Comparison of ENCODE assay signal across 10 cellular contexts in genomic region chr10:119656760-119657159, GRCh38. TPM values are rescaled to one million over a fixed set of nuclear protein-coding genes. Genes with fewer than 3 reads are reported as not detected.
DNase-seq lines count a peak whose midpoint lies in the region; ATAC-seq and TF ChIP-seq lines count a peak whose summit lies in the region.
"Had no signal": no experiment of that assay in that cellular context is flagged by ENCODE, and none has a peak within 500 bp of the region (broad histone marks: within the 10 kb centered on the region; RNA-seq: fewer than 3 reads in every experiment).

No MANE protein-coding gene starts in this region.

- 18% methylated on average over 2 of the region's 2 CpGs for WGBS in mesenchymal stem cell
- WGBS in transverse colon (ENCODE audit: low coverage in 1 of 2), 2 donors: 79% methylated on average over 2 of the region's 2 CpGs; no CpG with 5 or more reads in 1 of the 2 donors

- H3K79me1 ChIP-seq in mesenchymal stem cell (replicated peaks; ENCODE audit: low read length, poor library complexity, severe bottlenecking): no peaks in the 10 kb centered on the region

- H3K4me3 ChIP-seq in cardiac muscle cell (no peak overlapping the region), mesenchymal stem cell (ENCODE audit: insufficient read depth in 1 of 2, low read depth in 1 of 2, low read length in 2 of 2) (peak overlapping the region in 1 of 2 experiments; percentile 83), transverse colon (no peak overlapping the region), GM23338 (no peak overlapping the region), colonic mucosa (no peak overlapping the region)

- H2BK12ac ChIP-seq in mesenchymal stem cell (ENCODE audit: low read length in 2 of 2): no peak overlapping the region

- H3K27me3 ChIP-seq in cardiac muscle cell (no peaks in the 10 kb centered on the region), mesenchymal stem cell (ENCODE audit: control insufficient read depth in 1 of 2, insufficient read depth in 1 of 2, low read length in 2 of 2) (no peaks in the 10 kb centered on the region), transverse colon (no peaks in the 10 kb centered on the region), GM23338 (ENCODE audit: insufficient read depth) (peaks cover 4% of the 10 kb centered on the region), colonic mucosa (no peaks in the 10 kb centered on the region)

- H3K4me1 ChIP-seq in cardiac muscle cell (ENCODE audit: low read depth) (peaks cover 42% of the 10 kb centered on the region), mesenchymal stem cell (ENCODE audit: control insufficient read depth, insufficient read depth, low read depth, low read length) (peaks cover 47% of the 10 kb centered on the region), transverse colon (peaks cover 35 to 80% (median 66%) of the 10 kb centered on the region in 4 donors), GM23338 (ENCODE audit: insufficient read depth) (peaks cover 32% of the 10 kb centered on the region), colonic mucosa (no peaks in the 10 kb centered on the region)

- no peaks in the 10 kb centered on the region for H3K9me3 Mint-ChIP-seq in activated T-helper 2 cell treated with anti-CD3 and anti-CD28 coated beads, Interferon-gamma antibody, Interleukin-2, Interleukin-4, amounts not matched to agents 10 μg/mL and 5 μg/mL and 100 μg/mL, durations not matched to agents 14 hours and 24 hours and 36 hours
- no peaks in the 10 kb centered on the region for H3K9me3 Mint-ChIP-seq in GM23338

- H2BK120ac ChIP-seq in mesenchymal stem cell (ENCODE audit: low read depth, low read length): no peak overlapping the region

- H3F3A ChIP-seq in GM23338 (replicated peaks; ENCODE audit: low read depth): no peaks in the 10 kb centered on the region

- H3K9ac ChIP-seq in mesenchymal stem cell (ENCODE audit: low read length): peak overlapping the region; percentile 94
- H3K9ac ChIP-seq in colonic mucosa (ENCODE audit: low read depth in 2 of 2, low read length in 2 of 2): no peak overlapping the region

- TF ChIP-seq POLR2A in transverse colon (IDR thresholded peaks at IDR 0.05): no peak

- TF ChIP-seq EP300 in transverse colon (IDR thresholded peaks at IDR 0.05; ENCODE audit: low read depth): no peak

- H3K27ac Mint-ChIP-seq in activated T-helper 2 cell treated with anti-CD3 and anti-CD28 coated beads, Interferon-gamma antibody, Interleukin-2, Interleukin-4, amounts not matched to agents 10 μg/mL and 5 μg/mL and 100 μg/mL, durations not matched to agents 14 hours and 24 hours and 36 hours: peak overlapping the region; percentile 96
- H3K27ac Mint-ChIP-seq in GM23338: no peak overlapping the region

- H4K20me1 ChIP-seq in GM23338 (replicated peaks; ENCODE audit: insufficient read depth): peaks cover 5% of the 10 kb centered on the region; the same call in 1 of the 2 replicates

- H3K9me3 ChIP-seq in cardiac muscle cell (ENCODE audit: low read depth) (no peaks in the 10 kb centered on the region), mesenchymal stem cell (ENCODE audit: control insufficient read depth, low read length) (no peaks in the 10 kb centered on the region), transverse colon (no peaks in the 10 kb centered on the region), colonic mucosa (no peaks in the 10 kb centered on the region)

- DNase-seq in cardiac muscle cell (ENCODE audit: low read depth in 1 of 2, low spot score in 1 of 2) (no peak), cardiac septum (ENCODE audit: low spot score) (no peak), mesenchymal stem cell (no peak), transverse colon (no peak), GM23338 (ENCODE audit: low spot score) (no peak), colonic mucosa (no peak)
- DNase-seq in activated T-helper 2 cell treated with anti-CD3 and anti-CD28 coated beads, Interferon-gamma antibody, Interleukin-2, Interleukin-4, amounts not matched to agents 10 μg/mL and 5 μg/mL and 100 μg/mL, durations not matched to agents 14 hours and 24 hours and 36 hours (ENCODE audit: low spot score): no peak
- DNase-seq: activated CD4-positive, CD25-positive, alpha-beta regulatory T cell; KG1 had no signal

- H3K36me3 Mint-ChIP-seq in activated T-helper 2 cell treated with anti-CD3 and anti-CD28 coated beads, Interferon-gamma antibody, Interleukin-2, Interleukin-4, amounts not matched to agents 10 μg/mL and 5 μg/mL and 100 μg/mL, durations not matched to agents 14 hours and 24 hours and 36 hours (ENCODE audit: low read depth): peaks cover 44% of the 10 kb centered on the region
- H3K36me3 Mint-ChIP-seq in GM23338 (ENCODE audit: low read depth): peaks cover 15% of the 10 kb centered on the region; the same call in 2 of the 3 replicates

- no peak overlapping the region for H2BK5ac ChIP-seq in mesenchymal stem cell (ENCODE audit: low read depth, low read length, poor library complexity, severe bottlenecking)

- peaks cover 49% of the 10 kb centered on the region for H3K79me2 ChIP-seq in GM23338 (replicated peaks; ENCODE audit: insufficient read depth)

- TF ChIP-seq CTCF in cardiac muscle cell (IDR thresholded peaks at IDR 0.05; ENCODE audit: low read depth, low read length) (no peak), transverse colon (IDR thresholded peaks at IDR 0.05) (no peak), GM23338 (conservative IDR thresholded peaks at IDR 0.05; ENCODE audit: low read depth in 2 of 2) (no peak), colonic mucosa (IDR thresholded peaks at IDR 0.05) (no peak)

- no peak overlapping the region for H2AFZ ChIP-seq in mesenchymal stem cell (ENCODE audit: low read depth, low read length)
- H2AFZ ChIP-seq in GM23338: no peak overlapping the region

- intact Hi-C loops in cardiac septum (cut with DNase I) (loop anchor here (10.0 kb wide), 1 partner anchor 452 kb away; the partner anchor contains the start of gene GRK5), transverse colon (cut with DNase I; ENCODE audit: low total_unique reads) (no loop called here), colonic mucosa (cut with DNase I) (no loop called here)
- intact Hi-C loops in activated T-helper 2 cell treated with anti-CD3 and anti-CD28 coated beads, Interferon-gamma antibody, Interleukin-2, Interleukin-4, amounts not matched to agents 10 μg/mL and 5 μg/mL and 100 μg/mL, durations not matched to agents 14 hours and 24 hours and 36 hours (cut with micrococcal nuclease): loop anchor here (2.0 to 5.0 kb wide), 4 partner anchors 30 to 449 kb away; partner anchors contain the start of gene GRK5

- H3K4ac ChIP-seq in mesenchymal stem cell (ENCODE audit: low read depth in 1 of 2, low read length in 2 of 2): no peak overlapping the region

- H3K4me1 Mint-ChIP-seq in activated T-helper 2 cell treated with anti-CD3 and anti-CD28 coated beads, Interferon-gamma antibody, Interleukin-2, Interleukin-4, amounts not matched to agents 10 μg/mL and 5 μg/mL and 100 μg/mL, durations not matched to agents 14 hours and 24 hours and 36 hours (ENCODE audit: low read depth): peaks cover 62% of the 10 kb centered on the region
- peaks cover 43% of the 10 kb centered on the region for H3K4me1 Mint-ChIP-seq in GM23338

- H3K18ac ChIP-seq in mesenchymal stem cell (ENCODE audit: low read depth in 1 of 2, low read length in 2 of 2): no peak overlapping the region

- in situ Hi-C loops in transverse colon (cut with MboI; ENCODE audit: low pct_ligation_motif_present in 1 of 4, low pct_unique_long_range_greater_than_20kb in 1 of 4, low sequenced_read_pairs in 3 of 4): no loop called here

- no peaks in the 10 kb centered on the region for H3K27me3 Mint-ChIP-seq in activated T-helper 2 cell treated with anti-CD3 and anti-CD28 coated beads, Interferon-gamma antibody, Interleukin-2, Interleukin-4, amounts not matched to agents 10 μg/mL and 5 μg/mL and 100 μg/mL, durations not matched to agents 14 hours and 24 hours and 36 hours (ENCODE audit: low read depth)
- H3K27me3 Mint-ChIP-seq in GM23338 (ENCODE audit: insufficient read depth, low read depth, poor library complexity): no peaks in the 10 kb centered on the region

- no peak overlapping the region for H2BK15ac ChIP-seq in mesenchymal stem cell (ENCODE audit: low read depth, poor library complexity, severe bottlenecking)

- H3K27ac ChIP-seq in cardiac muscle cell (peak overlapping the region; percentile 18), mesenchymal stem cell (ENCODE audit: low read length, poor library complexity, severe bottlenecking) (peak overlapping the region; percentile 21), transverse colon (peak overlapping the region; percentile 93 to 98 (median 96)), GM23338 (ENCODE audit: low read depth) (no peak overlapping the region), colonic mucosa (no peak overlapping the region)

- H4K8ac ChIP-seq in mesenchymal stem cell (ENCODE audit: low read length): no peak overlapping the region

- peak overlapping the region; percentile 84 for H3K4me3 Mint-ChIP-seq in activated T-helper 2 cell treated with anti-CD3 and anti-CD28 coated beads, Interferon-gamma antibody, Interleukin-2, Interleukin-4, amounts not matched to agents 10 μg/mL and 5 μg/mL and 100 μg/mL, durations not matched to agents 14 hours and 24 hours and 36 hours (ENCODE audit: low read depth)
- H3K4me3 Mint-ChIP-seq in GM23338: no peak overlapping the region

- H3K23ac ChIP-seq in mesenchymal stem cell (ENCODE audit: low read length in 2 of 2): no peak overlapping the region

- ATAC-seq in GM23338 (no peak), HG03571 (IDR thresholded peaks at IDR 0.05; ENCODE audit: unreplicated experiment) (no peak)

- H3K9me2 ChIP-seq in GM23338 (ENCODE audit: insufficient read depth): no peaks in the 10 kb centered on the region

- H3K14ac ChIP-seq in mesenchymal stem cell (ENCODE audit: low read length in 2 of 2): no peak overlapping the region

- H4K91ac ChIP-seq in mesenchymal stem cell (ENCODE audit: low read length): no peak overlapping the region

- H2AK5ac ChIP-seq in mesenchymal stem cell (ENCODE audit: low read length, severe bottlenecking): peak overlapping the region; percentile 29

- H3K4me2 ChIP-seq in mesenchymal stem cell (ENCODE audit: low read length, poor library complexity, severe bottlenecking) (no peak overlapping the region), GM23338 (no peak overlapping the region)

- H3K36me3 ChIP-seq in cardiac muscle cell: no peaks in the 10 kb centered on the region
- H3K36me3 ChIP-seq in mesenchymal stem cell (ENCODE audit: control insufficient read depth in 1 of 2, insufficient read depth in 2 of 2, low read depth in 1 of 2, low read length in 2 of 2): peaks cover 8 to 24% of the 10 kb centered on the region in 2 experiments
- no peaks in the 10 kb centered on the region for H3K36me3 ChIP-seq in transverse colon
- no peaks in the 10 kb centered on the region for H3K36me3 ChIP-seq in GM23338 (ENCODE audit: insufficient read depth)
- no peaks in the 10 kb centered on the region for H3K36me3 ChIP-seq in colonic mucosa

RNA-seq across cellular contexts. Expression of gene BAG3, which starts 5.6 kb away (rescaled TPM):
- total RNA-seq in cardiac muscle cell: 37.8 and 45.4 TPM in 2 replicates
- 62.3 and 64.2 TPM in 2 replicates for polyA plus RNA-seq in cardiac muscle cell
- total RNA-seq in cardiac septum: 172 TPM
- total RNA-seq in activated T-helper 2 cell treated with anti-CD3 and anti-CD28 coated beads, Interferon-gamma antibody, Interleukin-2, Interleukin-4, amounts not matched to agents 10 μg/mL and 5 μg/mL and 100 μg/mL, durations not matched to agents 14 hours and 24 hours and 36 hours: 31.8 and 33.3 TPM in 2 replicates
- polyA plus RNA-seq in mesenchymal stem cell (2013, experiment 1 of 2): 66.0 TPM
- polyA plus RNA-seq in mesenchymal stem cell (2013, experiment 2 of 2): 65.0 TPM
- total RNA-seq in transverse colon: 10 to 100 TPM; 22.5 to 85.7 (median 32.4) TPM
- total RNA-seq in GM23338 (2014; rRNA removed; shearing (Covaris generic)): 8.2 TPM in 2 replicates
- polyA plus RNA-seq in GM23338 (2016; fragmentation: Nextera tagmentation; extraction: Ambion mirVana): 8.4 and 8.6 TPM in 2 replicates
- 10 to 100 TPM; 30.4 to 48.9 TPM for total RNA-seq in colonic mucosa

RNA-seq across cellular contexts. Expression of gene TIAL1, which starts 60.0 kb away (rescaled TPM):
- 45.1 and 63.5 TPM in 2 replicates for total RNA-seq in cardiac muscle cell
- polyA plus RNA-seq in cardiac muscle cell: 33.8 and 58.1 TPM in 2 replicates
- total RNA-seq in cardiac septum: 75.0 TPM
- total RNA-seq in activated T-helper 2 cell treated with anti-CD3 and anti-CD28 coated beads, Interferon-gamma antibody, Interleukin-2, Interleukin-4, amounts not matched to agents 10 μg/mL and 5 μg/mL and 100 μg/mL, durations not matched to agents 14 hours and 24 hours and 36 hours: 183 and 184 TPM in 2 replicates
- 78.9 TPM for polyA plus RNA-seq in mesenchymal stem cell (2013, experiment 1 of 2)
- polyA plus RNA-seq in mesenchymal stem cell (2013, experiment 2 of 2): 81.0 TPM
- 100 to 1,000 TPM in 1 of 4 donors, 10 to 100 TPM in 3; 35.2 to 117 (median 66.7) TPM for total RNA-seq in transverse colon
- 103 and 131 TPM in 2 replicates for total RNA-seq in GM23338 (2014; rRNA removed; shearing (Covaris generic))
- polyA plus RNA-seq in GM23338 (2016; fragmentation: Nextera tagmentation; extraction: Ambion mirVana): 87.5 and 92.6 TPM in 2 replicates
- total RNA-seq in colonic mucosa: 100 to 1,000 TPM; 104 to 126 TPM

Comparison
In these comparisons a context has a peak if more than half of its experiments do, and no peak if none do; other contexts are left out.
1. H3K27ac ChIP-seq: peak in cardiac muscle cell (single experiment), mesenchymal stem cell (single experiment) and transverse colon (4 of 4); none in GM23338 (single experiment) and colonic mucosa (single experiment).
2. intact Hi-C loops: an anchor here in cardiac septum (10.0 kb wide) and activated T-helper 2 cell treated with anti-CD3 and anti-CD28 coated beads, Interferon-gamma antibody, Interleukin-2, Interleukin-4, amounts not matched to agents 10 μg/mL and 5 μg/mL and 100 μg/mL, durations not matched to agents 14 hours and 24 hours and 36 hours (2.0 to 5.0 kb wide); none called in transverse colon and colonic mucosa.